8 cellular contexts compared by ENCODE assay signal in genomic region chr13:44435142-44435982, GRCh38.
DNase-seq lines count a peak whose midpoint lies in the region; ATAC-seq and TF ChIP-seq lines count a peak whose summit lies in the region.

No MANE protein-coding gene starts in this region.

- in situ Hi-C loops in G401 (cut with HindIII; ENCODE audit: low sequenced_read_pairs): no loop called here

- peak overlapping the region; percentile 98 for H3K27ac ChIP-seq in angular gyrus (ENCODE audit: low read depth, low read length)
- peak overlapping the region; percentile 79 to 99 (median 94) for H3K27ac ChIP-seq in heart right ventricle
- peak overlapping the region; percentile 97 for H3K27ac ChIP-seq in parathyroid adenoma
- H3K27ac ChIP-seq in thyroid gland: peak overlapping the region; percentile 94 to 99 (median 98)

- H3K9ac ChIP-seq in parathyroid adenoma: peak overlapping the region; percentile 53

- H2AFZ ChIP-seq in parathyroid adenoma: peak overlapping the region; percentile 66

- peak overlapping the region; percentile 59 to 93 (median 70) for H3K4me3 ChIP-seq in heart right ventricle
- H3K4me3 ChIP-seq in parathyroid adenoma (ENCODE audit: low read depth, low read length): peak overlapping the region; percentile 97
- H3K4me3 ChIP-seq in thyroid gland (replicated peaks in 1 of 3): peak overlapping the region; percentile 31 to 82 (median 39)

- H3K27me3 ChIP-seq in heart right ventricle: no peaks in the 10 kb centered on the region
- no peaks in the 10 kb centered on the region for H3K27me3 ChIP-seq in parathyroid adenoma (ENCODE audit: control insufficient read depth, insufficient read depth, low read length)
- H3K27me3 ChIP-seq in thyroid gland: no peaks in the 10 kb centered on the region

- H3K9me3 ChIP-seq in heart right ventricle (no peaks in the 10 kb centered on the region), parathyroid adenoma (ENCODE audit: control insufficient read depth, low read length) (no peaks in the 10 kb centered on the region), thyroid gland (no peaks in the 10 kb centered on the region)

- ATAC-seq in HG02759 (IDR thresholded peaks at IDR 0.05; ENCODE audit: unreplicated experiment): peak; percentile 88
- peak; percentile 79 to 87 (median 82) for ATAC-seq in heart right ventricle

- H3K4me2 ChIP-seq in parathyroid adenoma (ENCODE audit: low read length): peak overlapping the region; percentile 82

- no peaks in the 10 kb centered on the region for H3K79me2 ChIP-seq in parathyroid adenoma

- peak in 1 of 2 donors; percentile 95 for TF ChIP-seq POLR2A in thyroid gland (IDR thresholded peaks at IDR 0.05)

- WGBS in heart right ventricle, 2 donors: 0 to 1% methylated on average over 54 of the region's 54 CpGs
- 0 to 1% methylated on average over 54 of the region's 54 CpGs for WGBS in thyroid gland, 2 donors

- intact Hi-C loops in heart right ventricle (cut with DNase I) (loop anchor here in 9 of 10 donors (2.0 to 10.0 kb wide), 15 partner anchors 48 to 528 kb away; partner anchors contain the start of gene SERP2 (in 1 of the 9)), thyroid gland (cut with DNase I) (loop anchor here (5.0 to 10.0 kb wide), 3 partner anchors 241 to 383 kb away; no protein-coding TSS in a partner anchor)

- DNase-seq in G401 (ENCODE audit: low spot score): peak; percentile 100
- DNase-seq in NCI-H187 treated with DMSO at 0.1 percent for 48 hours (lab: John Stamatoyannopoulos, UW): peak; percentile 98
- DNase-seq in T-helper 2 cell: peak; percentile 67 to 91 (median 78)
- DNase-seq in heart right ventricle: peak; percentile 91 to 98
- peak; percentile 99 for DNase-seq in thyroid gland

- H3K36me3 ChIP-seq in heart right ventricle (peaks cover 0 to 25% (median 15%) of the 10 kb centered on the region in 9 donors), parathyroid adenoma (ENCODE audit: control insufficient read depth, insufficient read depth, low read length) (no peaks in the 10 kb centered on the region), thyroid gland (peaks cover 12 to 18% of the 10 kb centered on the region in 2 donors)

- no peak for TF ChIP-seq CTCF in heart right ventricle (IDR thresholded peaks at IDR 0.05)
- no peak for TF ChIP-seq CTCF in parathyroid adenoma (IDR thresholded peaks at IDR 0.05)
- peak in 1 of 6 experiments; percentile 3 for TF ChIP-seq CTCF in thyroid gland (IDR thresholded peaks at IDR 0.05)

- peaks cover 0 to 42% (median 41%) of the 10 kb centered on the region in 9 donors for H3K4me1 ChIP-seq in heart right ventricle
- H3K4me1 ChIP-seq in parathyroid adenoma: no peaks in the 10 kb centered on the region
- peaks cover 14 to 23% of the 10 kb centered on the region in 2 donors for H3K4me1 ChIP-seq in thyroid gland

Comparison
In these comparisons a context has a peak if more than half of its experiments do, and no peak if none do; other contexts are left out.
1. Peak in every context shown above with its lines: DNase-seq, ATAC-seq, H3K4me3 ChIP-seq and H3K27ac ChIP-seq.
2. H3K4me3 ChIP-seq: peak in every context shown above with its lines; median percentile 97 in parathyroid adenoma; 70 in heart right ventricle; 39 in thyroid gland.